1 cellular context compared by ENCODE assay signal in the genomic region with DNA sequence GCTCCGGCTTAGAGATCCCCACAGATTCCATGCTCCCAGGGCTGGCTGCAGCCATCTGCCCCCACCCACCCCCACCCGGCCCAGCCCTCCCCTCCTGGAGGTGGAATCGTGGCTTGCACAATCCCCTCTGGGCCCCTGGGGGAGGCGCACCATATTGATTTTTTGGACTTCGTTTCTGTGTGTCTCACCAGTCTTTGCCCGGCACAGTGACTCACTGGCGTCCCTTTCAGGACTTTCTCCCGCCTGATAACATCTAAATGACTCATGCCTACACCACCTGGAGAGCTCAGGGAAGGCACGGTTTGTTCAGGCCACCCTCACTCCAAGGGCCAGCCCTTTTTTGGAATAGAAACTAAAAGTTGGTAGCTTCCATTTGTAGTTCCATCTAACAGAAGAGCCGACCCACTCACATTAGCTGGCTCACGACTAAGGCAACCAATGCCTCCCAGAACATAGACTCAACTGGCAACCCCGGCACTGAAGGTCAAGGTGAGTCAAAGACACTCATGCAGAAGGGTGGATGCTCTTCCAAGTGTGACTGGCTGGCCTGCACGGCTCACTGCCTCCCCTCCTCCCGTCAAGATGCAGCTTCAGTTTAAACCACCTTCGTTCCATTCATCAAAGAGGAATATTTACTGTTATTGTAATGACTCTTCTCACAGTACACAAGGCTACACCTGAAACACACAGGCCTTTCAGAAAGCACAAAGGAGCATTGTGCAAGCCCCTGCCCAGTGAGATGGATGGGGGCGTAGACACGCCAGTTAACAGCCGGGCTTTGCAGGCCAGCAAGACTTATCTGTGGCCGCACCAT.
A peak's percentile ranks its signal among the peaks of the same experiment; 100 is the strongest.
TF ChIP-seq lines count a peak whose summit lies in the region.

No MANE protein-coding gene starts in this region.

TF ChIP-seq in HepG2, 621 proteins besides CTCF, POLR2A, EP300 and RAD21 (continued from another document and continues in another):
- TF ChIP-seq, protein P1, sequence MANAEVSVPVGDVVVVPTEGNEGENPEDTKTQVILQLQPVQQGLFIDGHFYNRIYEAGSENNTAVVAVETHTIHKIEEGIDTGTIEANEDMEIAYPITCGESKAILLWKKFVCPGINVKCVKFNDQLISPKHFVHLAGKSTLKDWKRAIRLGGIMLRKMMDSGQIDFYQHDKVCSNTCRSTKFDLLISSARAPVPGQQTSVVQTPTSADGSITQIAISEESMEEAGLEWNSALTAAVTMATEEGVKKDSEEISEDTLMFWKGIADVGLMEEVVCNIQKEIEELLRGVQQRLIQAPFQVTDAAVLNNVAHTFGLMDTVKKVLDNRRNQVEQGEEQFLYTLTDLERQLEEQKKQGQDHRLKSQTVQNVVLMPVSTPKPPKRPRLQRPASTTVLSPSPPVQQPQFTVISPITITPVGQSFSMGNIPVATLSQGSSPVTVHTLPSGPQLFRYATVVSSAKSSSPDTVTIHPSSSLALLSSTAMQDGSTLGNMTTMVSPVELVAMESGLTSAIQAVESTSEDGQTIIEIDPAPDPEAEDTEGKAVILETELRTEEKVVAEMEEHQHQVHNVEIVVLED (CRISPR knock-in tag; IDR thresholded peaks at IDR 0.05; ENCODE audit: borderline replicate concordance): peak; percentile 34; the same call in 1 of the 2 replicates
- TF ChIP-seq ZIK1 (CRISPR knock-in tag; IDR thresholded peaks at IDR 0.05; ENCODE audit: borderline replicate concordance, low read depth) (no peak), RXRB (CRISPR knock-in tag; IDR thresholded peaks at IDR 0.05; ENCODE audit: borderline replicate concordance) (peak; percentile 66), ARNTL (CRISPR knock-in tag; IDR thresholded peaks at IDR 0.05) (peak; percentile 61; the same call in 1 of the 2 replicates), BORCS8-MEF2B (CRISPR knock-in tag; IDR thresholded peaks at IDR 0.05) (peak; percentile 66; the same call in 1 of the 2 replicates), ZNF232 (CRISPR knock-in tag; IDR thresholded peaks at IDR 0.05; ENCODE audit: borderline replicate concordance) (peak; percentile 49; the same call in 1 of the 2 replicates), ZNF558 (CRISPR knock-in tag; IDR thresholded peaks at IDR 0.05; ENCODE audit: borderline replicate concordance) (no peak), ZBTB38 (CRISPR knock-in tag; IDR thresholded peaks at IDR 0.05) (0 out of 2 replicates have a peak, but pooled peaks have one; percentile 26), ZNF484 (CRISPR knock-in tag; IDR thresholded peaks at IDR 0.05; ENCODE audit: borderline replicate concordance, low read depth) (no peak), SRSF4 (IDR thresholded peaks at IDR 0.05; ENCODE audit: low read depth, low read length, poor library complexity, severe bottlenecking) (no peak), ZNF296 (CRISPR knock-in tag; conservative IDR thresholded peaks at IDR 0.05) (no peak), NFIC (IDR thresholded peaks at IDR 0.05; ENCODE audit: low read length) (0 out of 2 replicates have a peak, but pooled peaks have one; percentile 56), GABPB1 (CRISPR knock-in tag; IDR thresholded peaks at IDR 0.05) (peak; percentile 55; the same call in 1 of the 2 replicates), CBX5 (CRISPR knock-in tag; IDR thresholded peaks at IDR 0.05; ENCODE audit: borderline replicate concordance) (peak; percentile 76; the same call in 1 of the 2 replicates), ZNF577 (CRISPR knock-in tag; IDR thresholded peaks at IDR 0.05; ENCODE audit: borderline replicate concordance, low read depth) (no peak), FIP1L1 (IDR thresholded peaks at IDR 0.05; ENCODE audit: borderline replicate concordance, insufficient read depth, low read depth, low read length) (no peak), AHR (CRISPR knock-in tag; IDR thresholded peaks at IDR 0.05) (peak; percentile 57; the same call in 1 of the 2 replicates), ZBTB7A (CRISPR knock-in tag; IDR thresholded peaks at IDR 0.05) (peak; percentile 75; the same call in 1 of the 2 replicates), HCFC1 (IDR thresholded peaks at IDR 0.05; ENCODE audit: low read depth, low read length) (no peak), ZNF263 (CRISPR knock-in tag; IDR thresholded peaks at IDR 0.05) (0 out of 2 replicates have a peak, but pooled peaks have one; percentile 47), ZFP90 (CRISPR knock-in tag; IDR thresholded peaks at IDR 0.05; ENCODE audit: borderline replicate concordance) (peak; percentile 55; the same call in 1 of the 2 replicates), NPAS2 (CRISPR knock-in tag; IDR thresholded peaks at IDR 0.05; ENCODE audit: borderline replicate concordance) (no peak), SP2 (CRISPR knock-in tag; IDR thresholded peaks at IDR 0.05) (no peak), SALL2 (CRISPR knock-in tag; IDR thresholded peaks at IDR 0.05) (0 out of 2 replicates have a peak, but pooled peaks have one; percentile 49), ZNF24 (IDR thresholded peaks at IDR 0.05) (no peak), RBM22 (optimal IDR thresholded peaks at IDR 0.05; ENCODE audit: low read length) (no peak), NCOR1 (IDR thresholded peaks at IDR 0.05; ENCODE audit: borderline replicate concordance, low read length) (peak; percentile 34; the same call in 1 of the 2 replicates), ZNF143 (CRISPR knock-in tag; IDR thresholded peaks at IDR 0.05) (no peak), KLF6 (CRISPR knock-in tag; IDR thresholded peaks at IDR 0.05) (0 out of 2 replicates have a peak, but pooled peaks have one; percentile 42), ZNF430 (CRISPR knock-in tag; IDR thresholded peaks at IDR 0.05) (peak; percentile 70), SOX6 (IDR thresholded peaks at IDR 0.05) (no peak), SOX6 (CRISPR knock-in tag; IDR thresholded peaks at IDR 0.05) (peak; percentile 90), ATF7 (IDR thresholded peaks at IDR 0.05) (0 out of 2 replicates have a peak, but pooled peaks have one; percentile 24), ATF7 (CRISPR knock-in tag; IDR thresholded peaks at IDR 0.05) (peak; percentile 55; the same call in 1 of the 2 replicates), GATAD2A (CRISPR knock-in tag; IDR thresholded peaks at IDR 0.05) (peak; percentile 82), NR2F1 (CRISPR knock-in tag; IDR thresholded peaks at IDR 0.05) (peak in 1 of 2 experiments; percentile 56; a peak in 3 of 4 replicates), EZH2 (conservative IDR thresholded peaks at IDR 0.05; ENCODE audit: low read depth, low read length) (no peak), ZNF564 (CRISPR knock-in tag; IDR thresholded peaks at IDR 0.05) (0 out of 2 replicates have a peak, but pooled peaks have one; percentile 51), KDM3A (CRISPR knock-in tag; IDR thresholded peaks at IDR 0.05; ENCODE audit: low read depth) (0 out of 2 replicates have a peak, but pooled peaks have one; percentile 49), PITX1 (CRISPR knock-in tag; IDR thresholded peaks at IDR 0.05) (peak; percentile 85), ZFX (CRISPR knock-in tag; IDR thresholded peaks at IDR 0.05; ENCODE audit: low read depth) (peak; percentile 57), FOSL1 (CRISPR knock-in tag; IDR thresholded peaks at IDR 0.05; ENCODE audit: borderline replicate concordance) (peak; percentile 98), IRF2 (CRISPR knock-in tag; IDR thresholded peaks at IDR 0.05) (peak; percentile 51; the same call in 1 of the 2 replicates)
- TF ChIP-seq, protein P2, sequence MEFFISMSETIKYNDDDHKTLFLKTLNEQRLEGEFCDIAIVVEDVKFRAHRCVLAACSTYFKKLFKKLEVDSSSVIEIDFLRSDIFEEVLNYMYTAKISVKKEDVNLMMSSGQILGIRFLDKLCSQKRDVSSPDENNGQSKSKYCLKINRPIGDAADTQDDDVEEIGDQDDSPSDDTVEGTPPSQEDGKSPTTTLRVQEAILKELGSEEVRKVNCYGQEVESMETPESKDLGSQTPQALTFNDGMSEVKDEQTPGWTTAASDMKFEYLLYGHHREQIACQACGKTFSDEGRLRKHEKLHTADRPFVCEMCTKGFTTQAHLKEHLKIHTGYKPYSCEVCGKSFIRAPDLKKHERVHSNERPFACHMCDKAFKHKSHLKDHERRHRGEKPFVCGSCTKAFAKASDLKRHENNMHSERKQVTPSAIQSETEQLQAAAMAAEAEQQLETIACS (CRISPR knock-in tag; IDR thresholded peaks at IDR 0.05): no peak
- TF ChIP-seq, protein P3, sequence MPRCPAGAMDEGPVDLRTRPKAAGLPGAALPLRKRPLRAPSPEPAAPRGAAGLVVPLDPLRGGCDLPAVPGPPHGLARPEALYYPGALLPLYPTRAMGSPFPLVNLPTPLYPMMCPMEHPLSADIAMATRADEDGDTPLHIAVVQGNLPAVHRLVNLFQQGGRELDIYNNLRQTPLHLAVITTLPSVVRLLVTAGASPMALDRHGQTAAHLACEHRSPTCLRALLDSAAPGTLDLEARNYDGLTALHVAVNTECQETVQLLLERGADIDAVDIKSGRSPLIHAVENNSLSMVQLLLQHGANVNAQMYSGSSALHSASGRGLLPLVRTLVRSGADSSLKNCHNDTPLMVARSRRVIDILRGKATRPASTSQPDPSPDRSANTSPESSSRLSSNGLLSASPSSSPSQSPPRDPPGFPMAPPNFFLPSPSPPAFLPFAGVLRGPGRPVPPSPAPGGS (CRISPR knock-in tag; IDR thresholded peaks at IDR 0.05): 0 out of 2 replicates have a peak, but pooled peaks have one; percentile 21
- TF ChIP-seq, protein P4, sequence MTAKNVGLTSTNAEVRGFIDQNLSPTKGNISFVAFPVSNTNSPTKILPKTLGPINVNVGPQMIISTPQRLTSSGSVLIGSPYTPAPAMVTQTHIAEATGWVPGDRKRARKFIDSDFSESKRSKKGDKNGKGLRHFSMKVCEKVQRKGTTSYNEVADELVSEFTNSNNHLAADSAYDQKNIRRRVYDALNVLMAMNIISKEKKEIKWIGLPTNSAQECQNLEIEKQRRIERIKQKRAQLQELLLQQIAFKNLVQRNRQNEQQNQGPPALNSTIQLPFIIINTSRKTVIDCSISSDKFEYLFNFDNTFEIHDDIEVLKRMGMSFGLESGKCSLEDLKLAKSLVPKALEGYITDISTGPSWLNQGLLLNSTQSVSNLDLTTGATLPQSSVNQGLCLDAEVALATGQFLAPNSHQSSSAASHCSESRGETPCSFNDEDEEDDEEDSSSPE (CRISPR knock-in tag; IDR thresholded peaks at IDR 0.05): peak; percentile 60
- TF ChIP-seq, protein P5, sequence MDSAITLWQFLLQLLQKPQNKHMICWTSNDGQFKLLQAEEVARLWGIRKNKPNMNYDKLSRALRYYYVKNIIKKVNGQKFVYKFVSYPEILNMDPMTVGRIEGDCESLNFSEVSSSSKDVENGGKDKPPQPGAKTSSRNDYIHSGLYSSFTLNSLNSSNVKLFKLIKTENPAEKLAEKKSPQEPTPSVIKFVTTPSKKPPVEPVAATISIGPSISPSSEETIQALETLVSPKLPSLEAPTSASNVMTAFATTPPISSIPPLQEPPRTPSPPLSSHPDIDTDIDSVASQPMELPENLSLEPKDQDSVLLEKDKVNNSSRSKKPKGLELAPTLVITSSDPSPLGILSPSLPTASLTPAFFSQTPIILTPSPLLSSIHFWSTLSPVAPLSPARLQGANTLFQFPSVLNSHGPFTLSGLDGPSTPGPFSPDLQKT (CRISPR knock-in tag; IDR thresholded peaks at IDR 0.05; ENCODE audit: borderline replicate concordance): no peak
- TF ChIP-seq, protein P6, sequence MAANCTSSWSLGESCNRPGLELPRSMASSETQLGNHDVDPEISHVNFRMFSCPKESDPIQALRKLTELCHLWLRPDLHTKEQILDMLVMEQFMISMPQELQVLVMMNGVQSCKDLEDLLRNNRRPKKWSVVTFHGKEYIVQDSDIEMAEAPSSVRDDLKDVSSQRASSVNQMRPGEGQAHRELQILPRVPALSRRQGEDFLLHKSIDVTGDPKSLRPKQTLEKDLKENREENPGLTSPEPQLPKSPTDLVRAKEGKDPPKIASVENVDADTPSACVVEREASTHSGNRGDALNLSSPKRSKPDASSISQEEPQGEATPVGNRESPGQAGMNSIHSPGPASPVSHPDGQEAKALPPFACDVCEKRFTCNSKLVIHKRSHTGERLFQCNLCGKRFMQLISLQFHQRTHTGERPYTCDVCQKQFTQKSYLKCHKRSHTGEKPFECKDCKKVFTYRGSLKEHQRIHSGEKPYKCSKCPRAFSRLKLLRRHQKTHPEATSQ (CRISPR knock-in tag; IDR thresholded peaks at IDR 0.05; ENCODE audit: borderline replicate concordance): peak; percentile 29; the same call in 1 of the 2 replicates
- TF ChIP-seq, protein P7, sequence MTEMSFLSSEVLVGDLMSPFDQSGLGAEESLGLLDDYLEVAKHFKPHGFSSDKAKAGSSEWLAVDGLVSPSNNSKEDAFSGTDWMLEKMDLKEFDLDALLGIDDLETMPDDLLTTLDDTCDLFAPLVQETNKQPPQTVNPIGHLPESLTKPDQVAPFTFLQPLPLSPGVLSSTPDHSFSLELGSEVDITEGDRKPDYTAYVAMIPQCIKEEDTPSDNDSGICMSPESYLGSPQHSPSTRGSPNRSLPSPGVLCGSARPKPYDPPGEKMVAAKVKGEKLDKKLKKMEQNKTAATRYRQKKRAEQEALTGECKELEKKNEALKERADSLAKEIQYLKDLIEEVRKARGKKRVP (CRISPR knock-in tag; IDR thresholded peaks at IDR 0.05): peak in 1 of 2 experiments; percentile 12; a peak in 1 of 4 replicates
- TF ChIP-seq, protein P8, sequence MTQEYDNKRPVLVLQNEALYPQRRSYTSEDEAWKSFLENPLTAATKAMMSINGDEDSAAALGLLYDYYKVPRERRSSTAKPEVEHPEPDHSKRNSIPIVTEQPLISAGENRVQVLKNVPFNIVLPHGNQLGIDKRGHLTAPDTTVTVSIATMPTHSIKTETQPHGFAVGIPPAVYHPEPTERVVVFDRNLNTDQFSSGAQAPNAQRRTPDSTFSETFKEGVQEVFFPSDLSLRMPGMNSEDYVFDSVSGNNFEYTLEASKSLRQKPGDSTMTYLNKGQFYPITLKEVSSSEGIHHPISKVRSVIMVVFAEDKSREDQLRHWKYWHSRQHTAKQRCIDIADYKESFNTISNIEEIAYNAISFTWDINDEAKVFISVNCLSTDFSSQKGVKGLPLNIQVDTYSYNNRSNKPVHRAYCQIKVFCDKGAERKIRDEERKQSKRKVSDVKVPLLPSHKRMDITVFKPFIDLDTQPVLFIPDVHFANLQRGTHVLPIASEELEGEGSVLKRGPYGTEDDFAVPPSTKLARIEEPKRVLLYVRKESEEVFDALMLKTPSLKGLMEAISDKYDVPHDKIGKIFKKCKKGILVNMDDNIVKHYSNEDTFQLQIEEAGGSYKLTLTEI (CRISPR knock-in tag; conservative IDR thresholded peaks at IDR 0.05): no peak
- TF ChIP-seq, protein P9, sequence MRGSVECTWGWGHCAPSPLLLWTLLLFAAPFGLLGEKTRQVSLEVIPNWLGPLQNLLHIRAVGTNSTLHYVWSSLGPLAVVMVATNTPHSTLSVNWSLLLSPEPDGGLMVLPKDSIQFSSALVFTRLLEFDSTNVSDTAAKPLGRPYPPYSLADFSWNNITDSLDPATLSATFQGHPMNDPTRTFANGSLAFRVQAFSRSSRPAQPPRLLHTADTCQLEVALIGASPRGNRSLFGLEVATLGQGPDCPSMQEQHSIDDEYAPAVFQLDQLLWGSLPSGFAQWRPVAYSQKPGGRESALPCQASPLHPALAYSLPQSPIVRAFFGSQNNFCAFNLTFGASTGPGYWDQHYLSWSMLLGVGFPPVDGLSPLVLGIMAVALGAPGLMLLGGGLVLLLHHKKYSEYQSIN (CRISPR knock-in tag; IDR thresholded peaks at IDR 0.05; ENCODE audit: borderline replicate concordance): no peak
- TF ChIP-seq, protein P10, sequence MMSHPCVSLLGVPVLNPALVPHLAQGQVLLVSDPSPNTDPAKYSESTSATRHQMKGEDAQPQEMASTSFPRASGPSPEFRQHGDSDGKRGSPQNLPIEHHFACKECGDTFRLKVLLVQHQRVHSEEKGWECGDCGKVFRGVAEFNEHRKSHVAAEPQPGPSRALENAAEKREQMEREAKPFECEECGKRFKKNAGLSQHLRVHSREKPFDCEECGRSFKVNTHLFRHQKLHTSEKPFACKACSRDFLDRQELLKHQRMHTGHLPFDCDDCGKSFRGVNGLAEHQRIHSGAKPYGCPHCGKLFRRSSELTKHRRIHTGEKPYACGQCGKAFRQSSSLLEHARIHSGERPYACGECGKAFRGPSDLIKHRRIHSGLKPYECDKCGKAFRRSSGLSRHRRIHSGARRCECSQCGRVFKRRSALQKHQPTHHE (CRISPR knock-in tag; IDR thresholded peaks at IDR 0.05; ENCODE audit: borderline replicate concordance): no peak
